8 cellular contexts compared by ENCODE assay signal in the genomic region with DNA sequence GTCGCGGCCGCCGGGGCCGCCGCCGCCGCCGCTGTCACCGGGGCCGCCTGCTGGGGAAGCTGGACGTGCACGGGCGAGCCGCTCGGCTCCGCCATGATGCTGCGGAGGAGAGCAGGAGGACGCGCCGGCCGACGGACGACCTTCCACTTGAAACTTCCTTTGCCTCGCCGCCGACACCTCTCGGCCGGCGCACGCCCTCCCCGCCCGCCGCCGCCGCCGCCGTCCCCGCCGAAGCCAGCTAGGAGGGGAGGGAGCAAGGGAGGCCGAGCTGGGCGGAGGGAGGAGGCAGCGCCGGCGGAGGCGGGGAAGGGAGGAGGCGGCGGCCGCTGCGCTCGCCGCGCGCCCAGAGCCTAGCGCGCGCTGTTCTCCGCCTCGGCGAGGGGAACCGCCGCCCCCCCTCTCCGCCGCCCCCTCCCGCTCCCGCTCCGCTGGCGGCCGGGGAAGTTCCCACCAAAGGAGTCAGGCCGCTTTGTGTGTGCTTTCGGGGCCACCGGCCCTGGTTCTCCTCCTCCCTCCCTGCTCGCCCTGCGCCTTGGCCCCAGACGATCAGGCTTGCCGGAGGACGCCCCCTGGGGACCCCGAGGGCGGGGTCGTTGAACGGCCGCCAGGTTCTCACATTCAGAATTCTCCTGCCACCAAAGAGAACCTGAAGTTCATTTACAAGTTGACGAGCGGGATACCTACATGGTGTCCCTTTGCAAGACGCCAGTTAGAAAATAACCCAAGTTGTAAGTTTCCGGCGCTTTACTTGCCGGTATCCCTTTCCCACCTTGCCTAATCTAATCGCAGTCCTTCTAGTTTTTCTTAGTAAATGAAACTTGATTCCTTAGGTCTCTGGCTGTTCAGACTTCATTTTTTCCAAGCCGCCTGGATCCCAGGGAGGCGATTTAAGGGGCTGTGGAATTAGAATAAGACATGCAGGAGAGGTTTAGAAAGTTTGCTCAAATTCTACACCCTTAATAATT. TPM values are rescaled to one million over a fixed set of nuclear protein-coding genes. Genes with fewer than 3 reads are reported as not detected.
DNase-seq lines count a peak whose midpoint lies in the region; ATAC-seq and FAIRE-seq lines count a peak whose summit lies in the region.

A gene (minus strand): TSS at position 255 of the 965 bp plus-strand sequence. CDS start 160 bp downstream, at position 95.

- peak within 1 kb of the TSS; percentile 97 for H3K9ac ChIP-seq in mucosa of stomach (ENCODE audit: low read length)

- no peaks in the 10 kb centered on the region for H3K36me3 ChIP-seq in mucosa of stomach (ENCODE audit: control insufficient read depth, insufficient read depth, low read length)

- no peaks in the 10 kb centered on the region for H3K27me3 ChIP-seq in mucosa of stomach (ENCODE audit: control insufficient read depth, insufficient read depth, low read length)

- peaks cover 33% of the 10 kb centered on the region for H3K4me1 ChIP-seq in mucosa of stomach (ENCODE audit: control insufficient read depth, insufficient read depth, low read length)

- ATAC-seq in GM21381 (IDR thresholded peaks at IDR 0.05; ENCODE audit: unreplicated experiment) = peak; percentile 80
- peak; percentile 75 for ATAC-seq in esophagus mucosa

- DNase-seq in Caki2 (ENCODE audit: low read depth) (peak; percentile 79), HTR-8/SVneo (ENCODE audit: insufficient read length, low spot score) (peak; percentile 61), OCI-M1 (lab: John Stamatoyannopoulos, UW) (peak; percentile 65)
- peak; percentile 79 to 85 for DNase-seq in activated T-cell treated with anti-CD3 and anti-CD28 coated beads, Interleukin-2, amount 50 U/mL, for 48 hours
- peak; percentile 46 to 49 for DNase-seq in stimulated activated CD8-positive, alpha-beta memory T cell treated with anti-CD3 and anti-CD28 coated beads, Interleukin-7, amount 100 ng/mL, for 1 hour (ENCODE audit: low read depth in 2 of 2)

- peak within 1 kb of the TSS; percentile 66 for H3K4me3 ChIP-seq in mucosa of stomach (ENCODE audit: low read length)

- in situ Hi-C loops in Caki2 (cut with HindIII; ENCODE audit: low pct_unique_long_range_greater_than_20kb, low sequenced_read_pairs) = no loop called here

- peak; percentile 73 for FAIRE-seq in HTR-8/SVneo (lab: Jason Lieb, UNC)

- no peaks in the 10 kb centered on the region for H3K9me3 ChIP-seq in mucosa of stomach (ENCODE audit: control insufficient read depth, low read length)

RNA-seq across cellular contexts. Expression of the gene that starts here (rescaled TPM):
- total RNA-seq in Caki2 (2014; rRNA removed; shearing (Covaris generic); ENCODE audit: low replicate concordance) = 22.3 and 24.6 TPM in 2 replicates
- 29.6 TPM for total RNA-seq in esophagus mucosa

Comparison
In these comparisons a context has a peak if more than half of its experiments do, and no peak if none do; other contexts are left out.
1. Peak in every context shown above with its lines: DNase-seq, ATAC-seq and H3K4me3 ChIP-seq.